In genomic region chr4:5890063-5890727, GRCh38 we compare ENCODE assay signal across 10 cellular contexts. TPM values are rescaled to one million over a fixed set of nuclear protein-coding genes. Genes with fewer than 3 reads are reported as not detected.
DNase-seq lines count a peak whose midpoint lies in the region; ATAC-seq and TF ChIP-seq lines count a peak whose summit lies in the region.
"Had no signal": no experiment of that assay in that cellular context is flagged by ENCODE, and none has a peak within 500 bp of the region (broad histone marks: within the 10 kb centered on the region; RNA-seq: fewer than 3 reads in every experiment).

No MANE protein-coding gene starts in this region.

- POLR2A ChIA-PET in SK-N-SH (lab: Yijun Ruan, JAX): interaction anchor here (1.0 kb wide), 1 partner anchor 9 kb away, joined by 3 read pairs; no protein-coding TSS in a partner anchor

- no peak for TF ChIP-seq RAD21 in SK-N-SH (IDR thresholded peaks at IDR 0.05; ENCODE audit: low read length)

- H3K36me3 ChIP-seq in SK-N-SH (replicated peaks in 1 of 2; ENCODE audit: control insufficient read depth in 1 of 2, insufficient read depth in 2 of 2, low read length in 1 of 2): no peaks in the 10 kb centered on the region
- no peaks in the 10 kb centered on the region for H3K36me3 ChIP-seq in effector memory CD4-positive, alpha-beta T cell (ENCODE audit: control insufficient read depth, insufficient read depth, low read length)

- peak overlapping the region; percentile 60; the same call in 1 of the 2 replicates for H3K4me2 ChIP-seq in SK-N-SH

- no peak for TF ChIP-seq POLR2A in GM18505 (IDR thresholded peaks at IDR 0.05; ENCODE audit: borderline replicate concordance, extremely low read depth, insufficient read depth, insufficient read length)

- no peaks in the 10 kb centered on the region for H3K9me2 ChIP-seq in SK-N-SH

- no peak for ATAC-seq in activated T-helper 17 cell treated with anti-CD3 and anti-CD28 coated beads, Interleukin-2, amount 50 U/mL, for 72 hours (replicated peaks)
- ATAC-seq in GM18505 (IDR thresholded peaks at IDR 0.05; ENCODE audit: unreplicated experiment) (no peak), HG03097 (IDR thresholded peaks at IDR 0.05; ENCODE audit: low FRiP score, unreplicated experiment) (no peak)

- no peaks in the 10 kb centered on the region for H3F3A ChIP-seq in SK-N-SH (replicated peaks; ENCODE audit: insufficient read depth)

- H3K79me2 ChIP-seq in SK-N-SH (ENCODE audit: insufficient read depth): no peaks in the 10 kb centered on the region

- H3K27ac ChIP-seq in SK-N-SH (ENCODE audit: low read depth in 2 of 2, low read length in 1 of 2): peak overlapping the region in 1 of 2 experiments; percentile 92; a peak in 2 of 4 replicates
- no peak overlapping the region for H3K27ac ChIP-seq in effector memory CD4-positive, alpha-beta T cell (ENCODE audit: insufficient read depth, low read length, poor library complexity, severe bottlenecking)

- peak; percentile 83 for DNase-seq in Ammon's horn (ENCODE audit: low spot score)
- DNase-seq in NCI-H1105 treated with DMSO at 0.1 percent for 48 hours (lab: John Stamatoyannopoulos, UW): peak; percentile 88
- DNase-seq in SK-N-SH: peak; percentile 89
- peak; percentile 92 for DNase-seq in left kidney (ENCODE audit: low read depth, low spot score)
- no peak for DNase-seq in effector memory CD4-positive, alpha-beta T cell
- DNase-seq: CD8-positive, alpha-beta memory T cell had no signal

- no peak for TF ChIP-seq CTCF in SK-N-SH (IDR thresholded peaks at IDR 0.05)

- H3K4me1 ChIP-seq in SK-N-SH (ENCODE audit: control insufficient read depth in 1 of 2, insufficient read depth in 2 of 2, low read depth in 1 of 2, low read length in 1 of 2): peaks cover 0 to 43% of the 10 kb centered on the region in 2 experiments; a peak in 1 of 4 replicates
- H3K4me1 ChIP-seq in effector memory CD4-positive, alpha-beta T cell (ENCODE audit: control insufficient read depth, insufficient read depth, low read length, poor library complexity, severe bottlenecking): peaks cover 2% of the 10 kb centered on the region

- TF ChIP-seq EP300 in SK-N-SH (IDR thresholded peaks at IDR 0.05; ENCODE audit: borderline replicate concordance in 1 of 2, low read depth in 1 of 2, low read length in 1 of 2): no peak; a peak in 1 of 4 replicates

- no peak overlapping the region for H3K27ac Mint-ChIP-seq in activated T-helper 17 cell treated with anti-CD3 and anti-CD28 coated beads, Interleukin-2, amount 50 U/mL, for 72 hours

- H3K9me3 Mint-ChIP-seq in activated T-helper 17 cell treated with anti-CD3 and anti-CD28 coated beads, Interleukin-2, amount 50 U/mL, for 72 hours: no peaks in the 10 kb centered on the region

- H4K20me1 ChIP-seq in SK-N-SH (ENCODE audit: insufficient read depth): no peaks in the 10 kb centered on the region

- peaks cover 28% of the 10 kb centered on the region; the same call in 1 of the 2 replicates for H3K27me3 ChIP-seq in SK-N-SH (ENCODE audit: insufficient read depth)
- peaks cover 33% of the 10 kb centered on the region for H3K27me3 ChIP-seq in effector memory CD4-positive, alpha-beta T cell (replicated peaks; ENCODE audit: control insufficient read depth, insufficient read depth, low read length, poor library complexity, severe bottlenecking)

- H3K4me3 Mint-ChIP-seq in activated T-helper 17 cell treated with anti-CD3 and anti-CD28 coated beads, Interleukin-2, amount 50 U/mL, for 72 hours: no peak overlapping the region

- H2AFZ ChIP-seq in SK-N-SH (ENCODE audit: low read depth): no peak overlapping the region

- peaks cover 5% of the 10 kb centered on the region for H3K36me3 Mint-ChIP-seq in activated T-helper 17 cell treated with anti-CD3 and anti-CD28 coated beads, Interleukin-2, amount 50 U/mL, for 72 hours (ENCODE audit: low read depth)
- H3K36me3 Mint-ChIP-seq: CD8-positive, alpha-beta memory T cell had no signal

- peak overlapping the region in 1 of 2 experiments; percentile 49; a peak in 2 of 4 replicates for H3K4me3 ChIP-seq in SK-N-SH (ENCODE audit: low read depth in 2 of 2, low read length in 1 of 2)
- H3K4me3 ChIP-seq in effector memory CD4-positive, alpha-beta T cell (ENCODE audit: insufficient read depth, low read depth, low read length, poor library complexity, severe bottlenecking): no peak overlapping the region

- CTCF ChIA-PET in SK-N-SH (lab: Yijun Ruan, JAX): interaction anchor here (0.7 to 1.2 kb wide), 3 partner anchors 59 to 198 kb away, joined by 3 read pairs; no protein-coding TSS in a partner anchor

- no peak overlapping the region for H3K9ac ChIP-seq in SK-N-SH

- WGBS in SK-N-SH (ENCODE audit: low lambda C conversion rate): 10% methylated on average over 25 of the region's 41 CpGs

- H3K4me1 Mint-ChIP-seq in activated T-helper 17 cell treated with anti-CD3 and anti-CD28 coated beads, Interleukin-2, amount 50 U/mL, for 72 hours: peaks cover 4% of the 10 kb centered on the region

- H3K27me3 Mint-ChIP-seq in activated T-helper 17 cell treated with anti-CD3 and anti-CD28 coated beads, Interleukin-2, amount 50 U/mL, for 72 hours: peaks cover 56% of the 10 kb centered on the region

- H3K9me3 ChIP-seq in SK-N-SH: no peaks in the 10 kb centered on the region
- no peaks in the 10 kb centered on the region for H3K9me3 ChIP-seq in effector memory CD4-positive, alpha-beta T cell (ENCODE audit: control insufficient read depth, low read length)

TF ChIP-seq in SK-N-SH, 30 proteins besides CTCF, POLR2A, EP300 and RAD21:
- TF ChIP-seq YY1 (IDR thresholded peaks at IDR 0.05; ENCODE audit: low read depth): no peak
- TF ChIP-seq MXI1 (IDR thresholded peaks at IDR 0.05; ENCODE audit: low read depth, low read length): peak; percentile 89
- peak; percentile 75 for TF ChIP-seq NRF1 (IDR thresholded peaks at IDR 0.05; ENCODE audit: low read depth, low read length)
- peak; percentile 34; the same call in 1 of the 2 replicates for TF ChIP-seq USF1 (IDR thresholded peaks at IDR 0.05; ENCODE audit: borderline replicate concordance, low read depth)
- TF ChIP-seq RFX5 (IDR thresholded peaks at IDR 0.05; ENCODE audit: low read length): peak; percentile 93

RNA-seq across cellular contexts. Expression of gene CRMP1, which starts 2.7 kb away (rescaled TPM):
- polyA plus RNA-seq in SK-N-SH (2012; rRNA removed): 3.4 and 7.8 TPM in 2 replicates
- polyA plus RNA-seq in SK-N-SH (2012; cell fraction: cytosol; rRNA removed): 6.0 and 10.8 TPM in 2 replicates
- polyA plus RNA-seq in SK-N-SH (2012; cell fraction: nucleus; rRNA removed): 3.5 and 5.0 TPM in 2 replicates
- total RNA-seq in activated T-helper 17 cell treated with anti-CD3 and anti-CD28 coated beads, Interleukin-2, amount 50 U/mL, for 72 hours: not detected
- total RNA-seq: CD8-positive, alpha-beta memory T cell; mononuclear cell had no signal

Comparison
In these comparisons a context has a peak if more than half of its experiments do, and no peak if none do; other contexts are left out.
1. DNase-seq: peak in Ammon's horn (single experiment), NCI-H1105 treated with DMSO at 0.1 percent for 48 hours (single experiment), SK-N-SH (single experiment) and left kidney (single experiment); none in effector memory CD4-positive, alpha-beta T cell (0 of 3).